8 cellular contexts compared by ENCODE assay signal in genomic region chr13:100674363-100674847, GRCh38. TPM values are rescaled to one million over a fixed set of nuclear protein-coding genes. Genes with fewer than 3 reads are reported as not detected.
DNase-seq lines count a peak whose midpoint lies in the region; ATAC-seq and TF ChIP-seq lines count a peak whose summit lies in the region.

A gene with protein sequence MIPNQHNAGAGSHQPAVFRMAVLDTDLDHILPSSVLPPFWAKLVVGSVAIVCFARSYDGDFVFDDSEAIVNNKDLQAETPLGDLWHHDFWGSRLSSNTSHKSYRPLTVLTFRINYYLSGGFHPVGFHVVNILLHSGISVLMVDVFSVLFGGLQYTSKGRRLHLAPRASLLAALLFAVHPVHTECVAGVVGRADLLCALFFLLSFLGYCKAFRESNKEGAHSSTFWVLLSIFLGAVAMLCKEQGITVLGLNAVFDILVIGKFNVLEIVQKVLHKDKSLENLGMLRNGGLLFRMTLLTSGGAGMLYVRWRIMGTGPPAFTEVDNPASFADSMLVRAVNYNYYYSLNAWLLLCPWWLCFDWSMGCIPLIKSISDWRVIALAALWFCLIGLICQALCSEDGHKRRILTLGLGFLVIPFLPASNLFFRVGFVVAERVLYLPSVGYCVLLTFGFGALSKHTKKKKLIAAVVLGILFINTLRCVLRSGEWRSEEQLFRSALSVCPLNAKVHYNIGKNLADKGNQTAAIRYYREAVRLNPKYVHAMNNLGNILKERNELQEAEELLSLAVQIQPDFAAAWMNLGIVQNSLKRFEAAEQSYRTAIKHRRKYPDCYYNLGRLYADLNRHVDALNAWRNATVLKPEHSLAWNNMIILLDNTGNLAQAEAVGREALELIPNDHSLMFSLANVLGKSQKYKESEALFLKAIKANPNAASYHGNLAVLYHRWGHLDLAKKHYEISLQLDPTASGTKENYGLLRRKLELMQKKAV (minus strand): TSS chr13:100674795. CDS start chr13:100670362, 4,433 bp downstream.

- DNase-seq in CD8-positive, alpha-beta T cell = peak in 1 of 7 experiments; percentile 8
- peak; percentile 7 for DNase-seq in activated T-cell treated with anti-CD3 and anti-CD28 coated beads, Interleukin-2, amount 50 U/mL, for 4 hours
- DNase-seq in glomerular endothelial cell (ENCODE audit: extremely low read depth, low read depth, low spot score) = no peak
- no peak for DNase-seq in retinal pigment epithelial cell (ENCODE audit: low read depth)
- no peak for DNase-seq in glomerular visceral epithelial cell (ENCODE audit: extremely low spot score)
- DNase-seq in posterior cingulate gyrus = no peak

- peaks cover 29% of the 10 kb centered on the region for H3K4me1 Mint-ChIP-seq in CD8-positive, alpha-beta T cell (ENCODE audit: low read depth)
- H3K4me1 Mint-ChIP-seq in activated T-cell treated with anti-CD3 and anti-CD28 coated beads, Interleukin-2, amount 50 U/mL, for 4 hours (ENCODE audit: low read depth) = peaks cover 27% of the 10 kb centered on the region

- peaks cover 11% of the 10 kb centered on the region for H3K36me3 Mint-ChIP-seq in CD8-positive, alpha-beta T cell
- peaks cover 4% of the 10 kb centered on the region for H3K36me3 Mint-ChIP-seq in activated T-cell treated with anti-CD3 and anti-CD28 coated beads, Interleukin-2, amount 50 U/mL, for 4 hours (ENCODE audit: insufficient read depth)

- peak within 1 kb of the TSS; percentile 98 for H3K4me3 ChIP-seq in CD8-positive, alpha-beta T cell (ENCODE audit: low read depth, low read length)
- H3K4me3 ChIP-seq in retinal pigment epithelial cell (ENCODE audit: low read length) = peak within 1 kb of the TSS; percentile 82

- H3K9me3 Mint-ChIP-seq in CD8-positive, alpha-beta T cell = no peaks in the 10 kb centered on the region
- H3K9me3 Mint-ChIP-seq in activated T-cell treated with anti-CD3 and anti-CD28 coated beads, Interleukin-2, amount 50 U/mL, for 4 hours = no peaks in the 10 kb centered on the region

- peaks cover 14% of the 10 kb centered on the region for H3K4me1 ChIP-seq in CD8-positive, alpha-beta T cell (ENCODE audit: insufficient read depth, low read length)

- H3K9me3 ChIP-seq in CD8-positive, alpha-beta T cell (ENCODE audit: low read length) = no peaks in the 10 kb centered on the region

- H3K27me3 Mint-ChIP-seq in CD8-positive, alpha-beta T cell (ENCODE audit: low read depth) = no peaks in the 10 kb centered on the region
- H3K27me3 Mint-ChIP-seq in activated T-cell treated with anti-CD3 and anti-CD28 coated beads, Interleukin-2, amount 50 U/mL, for 4 hours (ENCODE audit: low read depth) = peaks cover 4% of the 10 kb centered on the region

- H3K27ac ChIP-seq in CD8-positive, alpha-beta T cell (ENCODE audit: low read depth, low read length) = peak within 1 kb of the TSS; percentile 78

- H3K36me3 ChIP-seq in CD8-positive, alpha-beta T cell (ENCODE audit: insufficient read depth, low read length) = peaks cover under 1% of the 10 kb centered on the region

- H3K4me3 Mint-ChIP-seq in CD8-positive, alpha-beta T cell = peak within 1 kb of the TSS; percentile 99
- peak within 1 kb of the TSS; percentile 89 for H3K4me3 Mint-ChIP-seq in activated T-cell treated with anti-CD3 and anti-CD28 coated beads, Interleukin-2, amount 50 U/mL, for 4 hours

- intact Hi-C loops in CD8-positive, alpha-beta T cell (cut with DNase I, micrococcal nuclease) = loop anchor here (2.0 to 10.0 kb wide), 10 partner anchors 586 to 1720 kb away; partner anchors contain the start of genes TM9SF2 (in 2 of the 2), PCCA (in 1 of the 2) and ZIC5 (in 1 of the 2)
- intact Hi-C loops in posterior cingulate gyrus (cut with DNase I) = no loop called here

- POLR2A ChIA-PET in CD8-positive, alpha-beta T cell (lab: Charles Lee) = interaction anchor here (0.6 to 1.3 kb wide), 5 partner anchors 86 to 1068 kb away, joined by 3 to 17 read pairs (median 3); partner anchors contain the start of gene GGACT

- no peaks in the 10 kb centered on the region for H3K27me3 ChIP-seq in CD8-positive, alpha-beta T cell (ENCODE audit: insufficient read depth, low read length)

- CTCF ChIA-PET in CD8-positive, alpha-beta T cell (lab: Charles Lee) = interaction anchor here (0.6 to 1.7 kb wide), 7 partner anchors 12 to 1017 kb away, joined by 3 to 10 read pairs (median 4); no protein-coding TSS in a partner anchor

- TF ChIP-seq CTCF in CD8-positive, alpha-beta T cell (IDR thresholded peaks at IDR 0.05) = no peak
- no peak for TF ChIP-seq CTCF in retinal pigment epithelial cell (conservative IDR thresholded peaks at IDR 0.05; ENCODE audit: low read depth, low read length)

- H3K27ac Mint-ChIP-seq in CD8-positive, alpha-beta T cell = peak within 1 kb of the TSS; percentile 96

- peak; percentile 7 for ATAC-seq in CD8-positive, alpha-beta T cell
- ATAC-seq in GM19455 (IDR thresholded peaks at IDR 0.05; ENCODE audit: unreplicated experiment) = peak; percentile 55
- peak; percentile 22 for ATAC-seq in HG03469 (IDR thresholded peaks at IDR 0.05; ENCODE audit: unreplicated experiment)
- peak; percentile 45 to 53 for ATAC-seq in activated T-cell treated with anti-CD3 and anti-CD28 coated beads, Interleukin-2, amount 50 U/mL, for 4 hours

RNA-seq across cellular contexts. Expression of the gene that starts here (rescaled TPM):
- total RNA-seq in CD8-positive, alpha-beta T cell = 1 to 10 TPM; 4.7 to 6.6 TPM
- total RNA-seq in activated T-cell treated with anti-CD3 and anti-CD28 coated beads, Interleukin-2, amount 50 U/mL, for 4 hours = 10 to 100 TPM in 2 of 3 donors, 1 to 10 TPM in 1; 8.6 to 13.8 (median 11.7) TPM
- total RNA-seq in glomerular endothelial cell = 26.7 and 27.7 TPM in 2 replicates
